1 cellular context compared by ENCODE assay signal in genomic region chr2:73977466-73977865, GRCh38.
A peak's percentile ranks its signal among the peaks of the same experiment; 100 is the strongest.
TF ChIP-seq lines count a peak whose summit lies in the region.

No MANE protein-coding gene starts in this region.

TF ChIP-seq in HepG2, 621 proteins besides CTCF, POLR2A, EP300 and RAD21:
- TF ChIP-seq GMEB2 (CRISPR knock-in tag; IDR thresholded peaks at IDR 0.05; ENCODE audit: low read depth) (no peak), ZNF780A (CRISPR knock-in tag; IDR thresholded peaks at IDR 0.05) (no peak), RFX1 (IDR thresholded peaks at IDR 0.05) (peak; percentile 64)
- TF ChIP-seq, protein P1, sequence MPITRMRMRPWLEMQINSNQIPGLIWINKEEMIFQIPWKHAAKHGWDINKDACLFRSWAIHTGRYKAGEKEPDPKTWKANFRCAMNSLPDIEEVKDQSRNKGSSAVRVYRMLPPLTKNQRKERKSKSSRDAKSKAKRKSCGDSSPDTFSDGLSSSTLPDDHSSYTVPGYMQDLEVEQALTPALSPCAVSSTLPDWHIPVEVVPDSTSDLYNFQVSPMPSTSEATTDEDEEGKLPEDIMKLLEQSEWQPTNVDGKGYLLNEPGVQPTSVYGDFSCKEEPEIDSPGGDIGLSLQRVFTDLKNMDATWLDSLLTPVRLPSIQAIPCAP (CRISPR knock-in tag; IDR thresholded peaks at IDR 0.05; ENCODE audit: low read depth) = no peak
- TF ChIP-seq, protein P2, sequence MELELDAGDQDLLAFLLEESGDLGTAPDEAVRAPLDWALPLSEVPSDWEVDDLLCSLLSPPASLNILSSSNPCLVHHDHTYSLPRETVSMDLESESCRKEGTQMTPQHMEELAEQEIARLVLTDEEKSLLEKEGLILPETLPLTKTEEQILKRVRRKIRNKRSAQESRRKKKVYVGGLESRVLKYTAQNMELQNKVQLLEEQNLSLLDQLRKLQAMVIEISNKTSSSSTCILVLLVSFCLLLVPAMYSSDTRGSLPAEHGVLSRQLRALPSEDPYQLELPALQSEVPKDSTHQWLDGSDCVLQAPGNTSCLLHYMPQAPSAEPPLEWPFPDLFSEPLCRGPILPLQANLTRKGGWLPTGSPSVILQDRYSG (CRISPR knock-in tag; IDR thresholded peaks at IDR 0.05) = no peak
TF ChIP-seq in HepG2: peak in this region for 1.
